Comparison of ENCODE assay signal across 29 cellular contexts in the genomic region with DNA sequence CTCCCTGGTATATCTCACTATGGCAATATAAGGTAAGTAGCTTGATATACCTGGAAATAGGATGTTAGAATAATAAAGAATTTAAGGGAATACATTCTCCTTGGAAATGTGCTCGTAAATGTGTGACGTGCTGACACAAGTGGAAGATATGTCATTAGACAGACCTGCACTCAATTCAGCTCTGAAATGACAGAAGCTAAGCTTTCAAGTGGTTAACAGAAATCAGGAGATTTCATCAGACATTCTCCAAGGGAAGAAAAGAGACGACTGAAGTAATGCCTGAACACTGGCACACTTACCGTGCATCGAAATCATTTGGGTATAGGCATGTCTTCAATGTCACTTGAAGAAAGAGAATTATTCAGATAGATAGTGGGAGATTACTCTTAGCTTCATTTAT.
"Had no signal": no experiment of that assay in that cellular context is flagged by ENCODE, and none has a peak within 500 bp of the region (broad histone marks: within the 10 kb centered on the region; RNA-seq: fewer than 3 reads in every experiment).

No MANE protein-coding gene starts in this region.

- H3K9me3 ChIP-seq: stomach, suprapubic skin, testis, thoracic aorta, thyroid gland, tibial nerve, upper lobe of left lung, upper lobe of right lung, uterus, vagina had no signal

- H3K4me3 Mint-ChIP-seq: stimulated activated effector memory CD8-positive, alpha-beta T cell treated with anti-CD3 and anti-CD28 coated beads, Interleukin-12 subunit alpha, Interleukin-12 subunit beta, amount 100 ng/mL, for 72 hours; stimulated activated memory B cell treated with anti-CD40 and anti-IgM and Interleukin-4, amounts not matched to agents 10 μg/mL and 1 μg/mL and 100 μg/mL, for 72 hours; stimulated activated naive B cell treated with anti-CD40 and anti-IgM and Interleukin-4, amounts not matched to agents 10 μg/mL and 1 μg/mL and 100 μg/mL, for 72 hours; stimulated activated naive CD8-positive, alpha-beta T cell treated with anti-CD3 and anti-CD28 coated beads, Interleukin-15, amount 100 ng/mL, for 72 hours; stimulated activated naive CD8-positive, alpha-beta T cell treated with anti-CD3 and anti-CD28 coated beads, Interleukin-15, Interleukin-2, amounts not matched to agents 100 ng/mL and 50 ng/mL, for 24 hours; type B pancreatic cell had no signal

- DNase-seq: stimulated activated CD4-positive, alpha-beta T cell treated with anti-CD3 and anti-CD28 coated beads, Interleukin-2, amount 100 ng/mL, for 48 hours; stimulated activated CD4-positive, alpha-beta T cell treated with anti-CD3 and anti-CD28 coated beads, Interleukin-4, amount 100 ng/mL, for 1 hour; stimulated activated CD4-positive, alpha-beta T cell treated with anti-CD3 and anti-CD28 coated beads, Interleukin-4, amount 100 ng/mL, for 24 hours; stimulated activated CD4-positive, alpha-beta T cell treated with anti-CD3 and anti-CD28 coated beads, Interleukin-4, amount 100 ng/mL, for 4 hours; stimulated activated CD8-positive, alpha-beta memory T cell treated with anti-CD3 and anti-CD28 coated beads, Interleukin-4, amount 100 ng/mL, for 48 hours; stimulated activated naive B cell treated with anti-CD40 and anti-IgM and Interleukin-4, amounts not matched to agents 10 μg/mL and 1 μg/mL and 100 μg/mL, for 72 hours; stimulated activated naive CD4-positive, alpha-beta T cell; stimulated activated naive CD4-positive, alpha-beta T cell treated with Interleukin-2 at 50 U/mL for 16 hours; stimulated activated naive CD8-positive, alpha-beta T cell treated with anti-CD3 and anti-CD28 coated beads, Interleukin-15, amount 100 ng/mL, for 72 hours; stimulated activated naive CD8-positive, alpha-beta T cell treated with anti-CD3 and anti-CD28 coated beads, Interleukin-15, Interleukin-2, amounts not matched to agents 100 U/mL and 50 U/mL, for 24 hours; stomach; substantia nigra; testis; thyroid gland; tibial artery; transverse colon; trophoblast cell; upper lobe of left lung; upper lobe of right lung; uterus had no signal

- H3K9me3 Mint-ChIP-seq: type B pancreatic cell had no signal

- H3K27me3 ChIP-seq: stomach, suprapubic skin, testis, thyroid gland, tibial artery, tibial nerve, transverse colon, upper lobe of left lung, upper lobe of right lung, uterus, vagina had no signal

- H3K27ac ChIP-seq: stomach, suprapubic skin, testis, thoracic aorta, thyroid gland, tibial artery, tibial nerve, transverse colon, upper lobe of left lung, upper lobe of right lung, uterus, vagina had no signal

- H3K27me3 Mint-ChIP-seq: stimulated activated memory B cell treated with anti-CD40 and anti-IgM and Interleukin-4, amounts not matched to agents 10 μg/mL and 1 μg/mL and 100 μg/mL, for 72 hours; stimulated activated naive B cell treated with anti-CD40 and anti-IgM and Interleukin-4, amounts not matched to agents 10 μg/mL and 1 μg/mL and 100 μg/mL, for 72 hours; stimulated activated naive CD8-positive, alpha-beta T cell treated with anti-CD3 and anti-CD28 coated beads, Interleukin-15, amount 100 ng/mL, for 72 hours; stimulated activated naive CD8-positive, alpha-beta T cell treated with anti-CD3 and anti-CD28 coated beads, Interleukin-15, Interleukin-2, amounts not matched to agents 100 ng/mL and 50 ng/mL, for 24 hours had no signal

- H3K4me1 Mint-ChIP-seq: stimulated activated effector memory CD8-positive, alpha-beta T cell treated with anti-CD3 and anti-CD28 coated beads, Interleukin-12 subunit alpha, Interleukin-12 subunit beta, amount 100 ng/mL, for 72 hours; stimulated activated memory B cell treated with anti-CD40 and anti-IgM and Interleukin-4, amounts not matched to agents 10 μg/mL and 1 μg/mL and 100 μg/mL, for 72 hours; stimulated activated naive B cell treated with anti-CD40 and anti-IgM and Interleukin-4, amounts not matched to agents 10 μg/mL and 1 μg/mL and 100 μg/mL, for 72 hours; stimulated activated naive CD8-positive, alpha-beta T cell treated with anti-CD3 and anti-CD28 coated beads, Interleukin-15, amount 100 ng/mL, for 72 hours had no signal

- H3K4me3 ChIP-seq: stomach, suprapubic skin, testis, thoracic aorta, thyroid gland, tibial artery, tibial nerve, transverse colon, upper lobe of left lung, upper lobe of right lung, uterus, vagina had no signal

- H3K27ac Mint-ChIP-seq: stimulated activated effector memory CD8-positive, alpha-beta T cell treated with anti-CD3 and anti-CD28 coated beads, Interleukin-12 subunit alpha, Interleukin-12 subunit beta, amount 100 ng/mL, for 72 hours; stimulated activated memory B cell treated with anti-CD40 and anti-IgM and Interleukin-4, amounts not matched to agents 10 μg/mL and 1 μg/mL and 100 μg/mL, for 72 hours; stimulated activated naive B cell treated with anti-CD40 and anti-IgM and Interleukin-4, amounts not matched to agents 10 μg/mL and 1 μg/mL and 100 μg/mL, for 72 hours; stimulated activated naive CD8-positive, alpha-beta T cell treated with anti-CD3 and anti-CD28 coated beads, Interleukin-15, amount 100 ng/mL, for 72 hours; stimulated activated naive CD8-positive, alpha-beta T cell treated with anti-CD3 and anti-CD28 coated beads, Interleukin-15, Interleukin-2, amounts not matched to agents 100 ng/mL and 50 ng/mL, for 24 hours; type B pancreatic cell had no signal

- H3K36me3 Mint-ChIP-seq: stimulated activated effector memory CD8-positive, alpha-beta T cell treated with anti-CD3 and anti-CD28 coated beads, Interleukin-12 subunit alpha, Interleukin-12 subunit beta, amount 100 ng/mL, for 72 hours; stimulated activated memory B cell treated with anti-CD40 and anti-IgM and Interleukin-4, amounts not matched to agents 10 μg/mL and 1 μg/mL and 100 μg/mL, for 72 hours; stimulated activated naive B cell treated with anti-CD40 and anti-IgM and Interleukin-4, amounts not matched to agents 10 μg/mL and 1 μg/mL and 100 μg/mL, for 72 hours; type B pancreatic cell had no signal

- FAIRE-seq: urothelium cell line had no signal

- H3K4me1 ChIP-seq: stomach, suprapubic skin, testis, thyroid gland, tibial artery, tibial nerve, transverse colon, upper lobe of left lung, upper lobe of right lung, uterus, vagina had no signal

- H3K36me3 ChIP-seq: stomach, suprapubic skin, thoracic aorta, thyroid gland, tibial artery, tibial nerve, transverse colon, upper lobe of left lung, upper lobe of right lung, uterus, vagina had no signal
